In the genomic region with DNA sequence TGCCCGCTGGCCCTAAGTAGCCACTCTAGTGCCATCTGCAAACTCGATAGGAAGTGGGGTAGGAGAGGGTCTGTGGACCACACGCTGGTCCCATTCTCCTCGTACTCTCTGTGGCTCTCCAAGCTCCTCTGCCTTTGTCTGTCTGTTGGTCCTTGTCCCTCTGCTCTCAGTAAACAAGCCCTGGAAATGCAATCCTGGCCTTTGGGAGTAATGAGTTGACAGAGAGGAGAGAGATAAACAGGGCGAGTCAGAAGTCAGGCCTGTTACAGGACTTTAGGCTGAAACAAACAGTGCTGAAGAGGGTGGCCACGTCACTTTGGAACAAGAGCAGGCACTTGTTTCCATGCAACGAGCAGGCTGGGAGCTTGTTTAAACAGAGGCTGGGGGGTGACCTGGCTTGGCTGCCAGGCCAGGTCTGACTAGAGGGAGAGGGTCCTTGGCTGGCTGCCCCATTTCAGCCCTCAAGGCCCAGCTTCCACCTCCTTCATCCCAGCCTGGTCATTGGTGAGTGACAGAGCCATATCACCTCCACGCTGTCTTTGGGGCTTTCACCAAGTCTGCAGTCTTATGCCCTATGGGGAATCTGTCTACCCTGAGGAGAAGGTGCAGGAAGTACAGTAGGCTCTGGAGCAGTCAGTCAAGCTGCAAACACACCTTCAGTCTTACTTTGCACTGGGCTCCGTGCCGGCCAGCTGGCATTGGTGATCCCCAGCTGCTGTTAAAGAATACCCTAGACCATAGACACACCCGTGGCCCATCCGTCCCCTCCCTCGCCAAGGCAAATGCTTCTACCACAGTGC, we compare ENCODE assay signal across 9 cellular contexts. TPM values are rescaled to one million over a fixed set of nuclear protein-coding genes. Genes with fewer than 3 reads are reported as not detected.
A peak's percentile ranks its signal among the peaks of the same experiment; 100 is the strongest.
DNase-seq lines count a peak whose midpoint lies in the region; ATAC-seq lines count a peak whose summit lies in the region.
"Had no signal": no experiment of that assay in that cellular context is flagged by ENCODE, and none has a peak within 500 bp of the region (broad histone marks: within the 10 kb centered on the region; RNA-seq: fewer than 3 reads in every experiment).

No MANE protein-coding gene starts in this region.

- H3K14ac ChIP-seq in neuronal stem cell (ENCODE audit: low read length): peak overlapping the region; percentile 72

- ATAC-seq in left ventricle myocardium superior (peak; percentile 82), HG03095 (IDR thresholded peaks at IDR 0.05; ENCODE audit: unreplicated experiment) (no peak)
- ATAC-seq: GM12878 had no signal

- H2AK5ac ChIP-seq in neuronal stem cell (ENCODE audit: low read depth, low read length): peak overlapping the region; percentile 95

- DNase-seq in ELF-1 (ENCODE audit: low read depth, low spot score) (peak; percentile 48), NCI-H774 (lab: John Stamatoyannopoulos, UW) (peak; percentile 76), left ventricle myocardium superior (no peak), neuronal stem cell (ENCODE audit: low spot score) (no peak), SW480 (ENCODE audit: low spot score) (no peak), COLO829 (ENCODE audit: low spot score) (no peak), NCI-H2171 treated with DMSO at 0.1 percent for 48 hours (lab: John Stamatoyannopoulos, UW) (no peak)

- H3K27ac ChIP-seq in neuronal stem cell (replicated peaks; ENCODE audit: low read length): peak overlapping the region; percentile 89

- H3K27me3 ChIP-seq in neuronal stem cell (ENCODE audit: control insufficient read depth in 3 of 3, insufficient read depth in 3 of 3, low read depth in 1 of 3, low read length in 3 of 3): no peaks in the 10 kb centered on the region

- no peak overlapping the region for H2AFZ ChIP-seq in neuronal stem cell (ENCODE audit: low read length)

- H4K8ac ChIP-seq in neuronal stem cell (ENCODE audit: low read depth, low read length): no peak overlapping the region

- peak overlapping the region; percentile 80 for H3K4ac ChIP-seq in neuronal stem cell (ENCODE audit: low read length)

- H3K4me2 ChIP-seq in neuronal stem cell (ENCODE audit: insufficient read depth, low read length, poor library complexity, severe bottlenecking): no peak overlapping the region

- no CpG with 5 or more reads among the region's 13 CpGs for WGBS in neuronal stem cell (ENCODE audit: extremely low coverage in 2 of 2, insufficient read length in 2 of 2, insufficient replicate concordance in 1 of 2), 2 donors

- peak overlapping the region; percentile 90 for H2BK5ac ChIP-seq in neuronal stem cell (ENCODE audit: low read length)

- H2BK12ac ChIP-seq in neuronal stem cell (ENCODE audit: low read length): peak overlapping the region; percentile 53

- H3K18ac ChIP-seq in neuronal stem cell (ENCODE audit: low read length): peak overlapping the region; percentile 97

- H2BK120ac ChIP-seq in neuronal stem cell (ENCODE audit: low read depth, low read length): peak overlapping the region; percentile 58

- peaks cover 3% of the 10 kb centered on the region for H3K79me1 ChIP-seq in neuronal stem cell (ENCODE audit: low read depth, low read length)

- no peak overlapping the region for H4K91ac ChIP-seq in neuronal stem cell (ENCODE audit: low read depth, low read length, poor library complexity)

- no peak overlapping the region for H3K4me3 ChIP-seq in neuronal stem cell (ENCODE audit: low read length in 2 of 2)
- H3K4me3 ChIP-seq: GM12878 had no signal

- peaks cover 23 to 86% of the 10 kb centered on the region in 2 donors for H3K36me3 ChIP-seq in neuronal stem cell (replicated peaks in 1 of 2; ENCODE audit: control insufficient read depth in 2 of 2, insufficient read depth in 2 of 2, low read length in 2 of 2)

- H3K4me1 ChIP-seq in neuronal stem cell (ENCODE audit: control insufficient read depth in 2 of 2, insufficient read depth in 1 of 2, low read depth in 1 of 2, low read length in 2 of 2): peaks cover 41 to 48% of the 10 kb centered on the region in 2 donors

- no peaks in the 10 kb centered on the region for H3K9me3 ChIP-seq in neuronal stem cell (replicated peaks in 1 of 2; ENCODE audit: control insufficient read depth in 2 of 2, insufficient read depth in 1 of 2, low read depth in 1 of 2, low read length in 2 of 2)

- intact Hi-C loops in left ventricle myocardium superior (cut with micrococcal nuclease): no loop called here

- peak overlapping the region; percentile 78 for H3K9ac ChIP-seq in neuronal stem cell (ENCODE audit: low read depth, low read length, poor library complexity)

- H3K23ac ChIP-seq in neuronal stem cell (ENCODE audit: low read depth, low read length, poor library complexity): no peak overlapping the region

- H2BK15ac ChIP-seq in neuronal stem cell (ENCODE audit: low read length): peak overlapping the region; percentile 22

RNA-seq across cellular contexts. Expression of a gene that starts 22.6 kb away (rescaled TPM):
- total RNA-seq in left ventricle myocardium superior: 16.8 TPM
- polyA plus RNA-seq in neuronal stem cell (2013, experiment 1 of 2): 43.1 TPM
- polyA plus RNA-seq in neuronal stem cell (2013, experiment 2 of 2): 44.6 TPM

Comparison
In these comparisons a context has a peak if more than half of its experiments do, and no peak if none do; other contexts are left out.
1. DNase-seq: peak in ELF-1 (single experiment) and NCI-H774 (single experiment); none in left ventricle myocardium superior (single experiment), neuronal stem cell (single experiment), SW480 (single experiment), COLO829 (single experiment) and NCI-H2171 treated with DMSO at 0.1 percent for 48 hours (single experiment).